34 cellular contexts compared by ENCODE assay signal in genomic region chr3:186638259-186638658, GRCh38. TPM values are rescaled to one million over a fixed set of nuclear protein-coding genes. Genes with fewer than 3 reads are reported as not detected.
"Had no signal": no experiment of that assay in that cellular context is flagged by ENCODE, and none has a peak within 500 bp of the region (broad histone marks: within the 10 kb centered on the region; RNA-seq: fewer than 3 reads in every experiment).

No MANE protein-coding gene starts in this region.

- H3K4me3 ChIP-seq: MG63, SJCRH30, SK-N-MC had no signal

- H3K9me3 ChIP-seq: SJCRH30 had no signal

- H3K36me3 ChIP-seq: MG63, SJCRH30, WERI-Rb-1 had no signal

- H3K4me1 ChIP-seq: SJCRH30 had no signal

- DNase-seq: activated CD4-positive, alpha-beta memory T cell treated with anti-CD3 and anti-CD28 coated beads, Interleukin-2, amount 10 ng/mL, durations not matched to agents 7 days and 5 days; activated CD4-positive, alpha-beta T cell treated with anti-CD3 and anti-CD28 coated beads for 1 hour; activated CD4-positive, alpha-beta T cell treated with anti-CD3 and anti-CD28 coated beads for 48 hours; activated CD4-positive, CD25-positive, alpha-beta regulatory T cell; activated CD8-positive, alpha-beta memory T cell treated with anti-CD3 and anti-CD28 coated beads for 24 hours; activated CD8-positive, alpha-beta memory T cell treated with anti-CD3 and anti-CD28 coated beads, Interleukin-2, amount 10 ng/mL, durations not matched to agents 7 days and 5 days; activated CD8-positive, alpha-beta memory T cell treated with anti-CD3 and anti-CD28 coated beads, Interleukin-2, amount 50 U/mL, for 48 hours; activated effector memory CD4-positive, alpha-beta T cell treated with Interleukin-2 at 50 U/mL for 16 hours; activated naive CD4-positive, alpha-beta T cell treated with anti-CD3 and anti-CD28 coated beads, Interleukin-2, amount 10 ng/mL, durations not matched to agents 7 days and 5 days; activated naive CD8-positive, alpha-beta T cell treated with anti-CD3 and anti-CD28 coated beads, Interleukin-2, amount 50 U/mL, for 24 hours; activated T-cell treated with anti-CD3 and anti-CD28 coated beads, Interleukin-2, amount 50 U/mL, for 48 hours; anterior cingulate cortex; central memory CD4-positive, alpha-beta T cell; Kasumi-1; KG1; MG63; NCI-H1048; NCI-H1436 treated with DMSO at 0.1 percent for 48 hours; NCI-H1694 treated with DMSO at 0.1 percent for 48 hours; NCI-H2029; NCI-H2171 treated with DMSO at 0.1 percent for 48 hours; NCI-H2227 treated with DMSO at 0.1 percent for 48 hours; NCI-H526; NCI-H82; SHP77; SJCRH30; T1000; WERI-Rb-1 had no signal

- H3K27ac ChIP-seq: SJCRH30, SK-N-MC, WERI-Rb-1 had no signal

- H3K27me3 ChIP-seq: SJCRH30 had no signal

RNA-seq across cellular contexts. Expression of gene FETUB, which starts 1.9 kb away (rescaled TPM):
- total RNA-seq: activated CD4-positive, alpha-beta memory T cell treated with anti-CD3 and anti-CD28 coated beads, Interleukin-2, amount 10 ng/mL, durations not matched to agents 7 days and 5 days; activated CD8-positive, alpha-beta memory T cell treated with anti-CD3 and anti-CD28 coated beads, Interleukin-2, amount 10 ng/mL, durations not matched to agents 7 days and 5 days; chondrocyte; NCI-H460; RPMI7951; SJCRH30; T-helper 1 cell treated with Interleukin-12 subunit alpha and Interleukin-12 subunit beta and Interleukin-4 antibody, amounts not matched to agents 30 ng/mL and 1 ng/mL, for 36 hours; T-helper 2 cell treated with Interferon-gamma antibody and Interleukin-4, amounts not matched to agents 100 ng/mL and 5 ng/mL, for 36 hours had no signal

RNA-seq across cellular contexts. Expression of gene AHSG, which starts 25.4 kb away (rescaled TPM):
- total RNA-seq: activated CD4-positive, alpha-beta memory T cell treated with anti-CD3 and anti-CD28 coated beads, Interleukin-2, amount 10 ng/mL, durations not matched to agents 7 days and 5 days; activated CD8-positive, alpha-beta memory T cell treated with anti-CD3 and anti-CD28 coated beads, Interleukin-2, amount 10 ng/mL, durations not matched to agents 7 days and 5 days; chondrocyte; NCI-H460; RPMI7951; SJCRH30; T-helper 1 cell treated with Interleukin-12 subunit alpha and Interleukin-12 subunit beta and Interleukin-4 antibody, amounts not matched to agents 30 ng/mL and 1 ng/mL, for 36 hours; T-helper 2 cell treated with Interferon-gamma antibody and Interleukin-4, amounts not matched to agents 100 ng/mL and 5 ng/mL, for 36 hours had no signal

RNA-seq across cellular contexts. Expression of gene HRG, which starts 27.6 kb away (rescaled TPM):
- total RNA-seq: activated CD4-positive, alpha-beta memory T cell treated with anti-CD3 and anti-CD28 coated beads, Interleukin-2, amount 10 ng/mL, durations not matched to agents 7 days and 5 days; activated CD8-positive, alpha-beta memory T cell treated with anti-CD3 and anti-CD28 coated beads, Interleukin-2, amount 10 ng/mL, durations not matched to agents 7 days and 5 days; chondrocyte; RPMI7951; SJCRH30; T-helper 1 cell treated with Interleukin-12 subunit alpha and Interleukin-12 subunit beta and Interleukin-4 antibody, amounts not matched to agents 30 ng/mL and 1 ng/mL, for 36 hours; T-helper 2 cell treated with Interferon-gamma antibody and Interleukin-4, amounts not matched to agents 100 ng/mL and 5 ng/mL, for 36 hours had no signal
